Comparison of ENCODE assay signal across 22 cellular contexts in genomic region chr10:89078729-89079672, GRCh38.
DNase-seq lines count a peak whose midpoint lies in the region; ATAC-seq, FAIRE-seq and TF ChIP-seq lines count a peak whose summit lies in the region.
"Had no signal": no experiment of that assay in that cellular context is flagged by ENCODE, and none has a peak within 500 bp of the region (broad histone marks: within the 10 kb centered on the region; RNA-seq: fewer than 3 reads in every experiment).

No MANE protein-coding gene starts in this region.

- no peak for DNase-seq in GM12892 (ENCODE audit: insufficient read length)
- DNase-seq in NOMO-1 treated with DMSO at 0.1 percent for 48 hours (lab: John Stamatoyannopoulos, UW; ENCODE audit: unreplicated experiment), result peak; percentile 26
- DNase-seq in choroid plexus epithelial cell (ENCODE audit: low read depth), result peak; percentile 61
- no peak for DNase-seq in osteoblast (ENCODE audit: insufficient read length, low spot score, missing footprints)
- no peak for DNase-seq in mucosa of gallbladder (ENCODE audit: low spot score)
- DNase-seq in RCC 7860 (ENCODE audit: low spot score), result no peak
- DNase-seq: activated CD4-positive, alpha-beta T cell treated with anti-CD3 and anti-CD28 coated beads, Interleukin-2, amount 50 U/mL, for 48 hours; activated T-cell treated with anti-CD3 and anti-CD28 coated beads, Interleukin-2, amount 50 U/mL, for 72 hours; caudate nucleus; CD4-positive, CD25-positive, alpha-beta regulatory T cell; DMS79; glutamatergic neuron; NCI-H1417 treated with DMSO at 0.1 percent for 48 hours; NCI-H2227 treated with DMSO at 0.1 percent for 48 hours; OCI-M1; stimulated activated CD4-positive, alpha-beta T cell treated with anti-CD3 and anti-CD28 coated beads, Interleukin-12 subunit alpha, Interleukin-12 subunit beta, amount 100 ng/mL, for 4 hours; stimulated activated naive CD4-positive, alpha-beta T cell; upper lobe of right lung had no signal

- FAIRE-seq in GM12892 (lab: Jason Lieb, UNC), result peak; percentile 80
- FAIRE-seq in RCC 7860 (lab: Jason Lieb, UNC), result no peak

- no peaks in the 10 kb centered on the region for H3K36me3 ChIP-seq in osteoblast (ENCODE audit: insufficient read depth, low read length)
- H3K36me3 ChIP-seq: upper lobe of right lung had no signal

- no peaks in the 10 kb centered on the region for H3K79me2 ChIP-seq in osteoblast (ENCODE audit: insufficient read depth, low read length)

- TF ChIP-seq CTCF in choroid plexus epithelial cell (conservative IDR thresholded peaks at IDR 0.05; ENCODE audit: low read depth, low read length) (no peak), osteoblast (IDR thresholded peaks at IDR 0.05; ENCODE audit: extremely low read depth, low read depth, low read length) (no peak)

- H3K27me3 ChIP-seq in osteoblast (ENCODE audit: insufficient read depth, low read length), result no peaks in the 10 kb centered on the region
- H3K27me3 ChIP-seq: upper lobe of right lung had no signal

- no peak for TF ChIP-seq POLR2A in GM12892 (IDR thresholded peaks at IDR 0.05; ENCODE audit: low read depth, low read length)

- ATAC-seq in HG02852 (IDR thresholded peaks at IDR 0.05; ENCODE audit: unreplicated experiment) (no peak), GM18498 (IDR thresholded peaks at IDR 0.05; ENCODE audit: unreplicated experiment) (no peak)
- ATAC-seq: activated T-cell treated with anti-CD3 and anti-CD28 coated beads, Interleukin-2, amount 50 U/mL, for 72 hours; natural killer cell treated with Interleukin-12 subunit alpha and Interleukin-12 subunit beta and Interleukin-15 and Interleukin-18, amount 100 ng/mL, for 72 hours; upper lobe of right lung had no signal

- no peaks in the 10 kb centered on the region for H4K20me1 ChIP-seq in osteoblast (ENCODE audit: insufficient read depth, low read length)

- H3K4me2 ChIP-seq in osteoblast (ENCODE audit: insufficient read depth, low read length), result peak overlapping the region; percentile 34
- H3K4me2 ChIP-seq: KMS-11 had no signal

- no peaks in the 10 kb centered on the region for H3K9me3 ChIP-seq in osteoblast (ENCODE audit: low read depth, low read length)
- H3K9me3 ChIP-seq: upper lobe of right lung had no signal

- H3K27ac ChIP-seq in osteoblast (ENCODE audit: low read depth, low read length), result peak overlapping the region; percentile 25
- H3K27ac ChIP-seq: KMS-11, upper lobe of right lung had no signal

- H3K4me1 ChIP-seq in osteoblast (ENCODE audit: insufficient read depth, low read length), result peaks cover 13% of the 10 kb centered on the region
- H3K4me1 ChIP-seq: upper lobe of right lung had no signal

- H3K4me3 ChIP-seq in choroid plexus epithelial cell (ENCODE audit: low read depth, low read length) (no peak overlapping the region), osteoblast (ENCODE audit: insufficient read depth, low read length) (no peak overlapping the region)
- H3K4me3 ChIP-seq: upper lobe of right lung had no signal

- peak overlapping the region; percentile 89 for H2AFZ ChIP-seq in osteoblast (ENCODE audit: low read length)

Comparison
In these comparisons a context has a peak if more than half of its experiments do, and no peak if none do; other contexts are left out.
1. DNase-seq: peak in NOMO-1 treated with DMSO at 0.1 percent for 48 hours (single experiment) and choroid plexus epithelial cell (single experiment); none in GM12892 (single experiment), osteoblast (single experiment), mucosa of gallbladder (single experiment) and RCC 7860 (single experiment).